1 cellular context compared by ENCODE assay signal in the genomic region with DNA sequence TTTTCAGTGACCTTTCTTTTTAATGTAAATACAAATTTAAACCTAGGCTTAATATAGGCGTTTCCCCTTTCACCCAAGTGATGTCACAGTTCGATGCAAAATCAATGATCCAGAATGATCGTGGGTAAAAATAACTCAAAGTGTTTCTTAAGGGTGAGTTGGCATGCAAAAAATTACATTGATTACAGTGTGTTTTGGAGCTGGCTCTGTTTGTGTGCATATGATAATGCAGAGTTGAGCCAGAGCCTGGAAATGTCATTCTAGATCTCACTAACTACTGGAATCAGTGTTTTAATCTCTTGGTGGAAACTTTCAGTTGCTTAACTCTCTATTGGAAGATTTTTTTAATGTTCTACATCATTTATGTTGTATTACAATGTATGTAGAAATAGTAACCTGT.
TF ChIP-seq lines count a peak whose summit lies in the region.

No MANE protein-coding gene starts in this region.

TF ChIP-seq in endothelial cell of umbilical vein, 7 proteins besides CTCF, POLR2A, EP300 and RAD21:
- TF ChIP-seq MYC (IDR thresholded peaks at IDR 0.05; ENCODE audit: low read depth, low read length) (no peak), FOS (IDR thresholded peaks at IDR 0.05; ENCODE audit: borderline replicate concordance, insufficient read depth, low read length) (no peak), EZH2 (IDR thresholded peaks at IDR 0.05; ENCODE audit: borderline replicate concordance, low read depth, low read length, severe bottlenecking) (no peak), GATA2 (IDR thresholded peaks at IDR 0.05; ENCODE audit: insufficient read depth, insufficient read length, low read depth, low read length) (no peak), JUN (IDR thresholded peaks at IDR 0.05; ENCODE audit: borderline replicate concordance, insufficient read depth, insufficient read length, low read depth) (no peak), POLR2AphosphoS5 (IDR thresholded peaks at IDR 0.05; ENCODE audit: insufficient read depth, low read depth, low read length) (no peak)
- TF ChIP-seq, protein P1, sequence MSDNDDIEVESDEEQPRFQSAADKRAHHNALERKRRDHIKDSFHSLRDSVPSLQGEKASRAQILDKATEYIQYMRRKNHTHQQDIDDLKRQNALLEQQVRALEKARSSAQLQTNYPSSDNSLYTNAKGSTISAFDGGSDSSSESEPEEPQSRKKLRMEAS (IDR thresholded peaks at IDR 0.05; ENCODE audit: insufficient read depth, insufficient read length) = no peak
